ENCODE assay signal across 25 cellular contexts in the genomic region with DNA sequence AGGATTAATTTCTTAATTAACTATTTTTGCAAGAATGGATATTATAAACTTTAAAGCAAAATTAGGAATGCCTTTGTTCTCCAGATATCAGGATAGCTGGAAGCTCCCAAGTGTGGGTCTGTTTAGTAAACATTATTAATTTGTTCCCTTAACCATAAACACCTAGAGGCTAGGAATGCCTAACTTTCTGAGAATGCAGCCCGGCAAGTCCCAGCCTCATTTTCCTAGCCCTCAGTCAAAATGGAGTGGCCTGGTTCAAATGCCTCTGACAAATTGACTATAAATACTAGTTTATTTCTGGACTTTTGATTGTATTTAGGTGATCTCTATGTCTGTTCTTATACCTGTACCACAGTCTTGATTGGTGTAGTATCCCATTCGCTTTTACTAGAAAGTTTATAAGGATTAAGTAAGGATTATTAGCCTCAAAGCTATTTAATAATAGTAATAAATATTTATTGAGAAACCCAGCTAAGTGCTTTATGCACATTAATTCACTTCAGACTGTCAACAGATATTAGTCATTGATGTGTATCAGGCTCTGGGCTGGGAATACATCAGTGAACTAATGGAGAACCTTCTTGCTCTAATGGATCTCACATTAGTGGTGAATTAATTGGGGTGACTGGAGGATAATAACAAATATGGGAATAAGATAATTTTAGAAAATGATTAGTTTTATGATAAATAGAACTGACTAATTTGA.
"Had no signal": no experiment of that assay in that cellular context is flagged by ENCODE, and none has a peak within 500 bp of the region (broad histone marks: within the 10 kb centered on the region; RNA-seq: fewer than 3 reads in every experiment).

No MANE protein-coding gene starts in this region.

- H3K36me3 ChIP-seq: lower lobe of right lung, ovary, prostate gland, suprapubic skin, thoracic aorta, upper lobe of left lung, vagina had no signal

- H3K4me2 ChIP-seq: hepatocyte had no signal

- H3K9me3 ChIP-seq: lower lobe of right lung, mucosa of descending colon, ovary, prostate gland, suprapubic skin, thoracic aorta, tibial artery, upper lobe of left lung, vagina had no signal

- H3K4me3 ChIP-seq: heart right ventricle, hepatocyte, lower lobe of right lung, mucosa of descending colon, ovary, prostate gland, spleen, suprapubic skin, thoracic aorta, tibial artery, upper lobe of left lung, vagina had no signal

- ATAC-seq: heart right ventricle; left lobe of liver; lower lobe of right lung; mucosa of descending colon; naive thymus-derived CD4-positive, alpha-beta T cell; natural killer cell treated with Interleukin-12 subunit alpha and Interleukin-12 subunit beta and Interleukin-15 and Interleukin-18, amount 100 ng/mL, for 72 hours; right cardiac atrium; sciatic nerve; stimulated activated effector memory CD8-positive, alpha-beta T cell treated with anti-CD3 and anti-CD28 coated beads, Interleukin-12 subunit alpha, Interleukin-12 subunit beta, amount 100 ng/mL, for 72 hours had no signal

- H3K27me3 ChIP-seq: heart right ventricle, hepatocyte, ovary, spleen, suprapubic skin, tibial artery, upper lobe of left lung, vagina had no signal

- H3K27ac ChIP-seq: heart right ventricle, hepatocyte, lower lobe of right lung, ovary, prostate gland, spleen, suprapubic skin, thoracic aorta, tibial artery, upper lobe of left lung, vagina had no signal

- H2AFZ ChIP-seq: hepatocyte had no signal

- H3K4me1 ChIP-seq: lower lobe of right lung, prostate gland, spleen, suprapubic skin, upper lobe of left lung, vagina had no signal

- DNase-seq: heart right ventricle; islet precursor cell; lower lobe of right lung; mammary epithelial cell; midbrain; mucosa of descending colon; naive thymus-derived CD4-positive, alpha-beta T cell; ovary; retina; right cardiac atrium; small intestine; spleen; stimulated activated CD4-positive, alpha-beta T cell treated with anti-CD3 and anti-CD28 coated beads, Interleukin-4, amount 100 ng/mL, for 24 hours; stimulated activated naive CD4-positive, alpha-beta T cell; tibial artery; upper lobe of left lung had no signal
